14 cellular contexts compared by ENCODE assay signal in genomic region chr2:121074322-121074932, GRCh38.
DNase-seq lines count a peak whose midpoint lies in the region; ATAC-seq, FAIRE-seq and TF ChIP-seq lines count a peak whose summit lies in the region.
"Had no signal": no experiment of that assay in that cellular context is flagged by ENCODE, and none has a peak within 500 bp of the region (broad histone marks: within the 10 kb centered on the region; RNA-seq: fewer than 3 reads in every experiment).

No MANE protein-coding gene starts in this region.

- no peaks in the 10 kb centered on the region for H3K27me3 Mint-ChIP-seq in Caco-2 (ENCODE audit: insufficient read depth, unreplicated experiment)

- no peaks in the 10 kb centered on the region for H3K79me2 ChIP-seq in PC-3 (ENCODE audit: low read length)
- H3K79me2 ChIP-seq: parathyroid adenoma had no signal

- no peak overlapping the region for H3K27ac Mint-ChIP-seq in Caco-2 (ENCODE audit: unreplicated experiment)

- intact Hi-C loops in Caco-2 (cut with micrococcal nuclease; ENCODE audit: unreplicated experiment) (loop anchor here (2.0 to 5.0 kb wide), 4 partner anchors 38 to 338 kb away; no protein-coding TSS in a partner anchor), PC-3 (cut with micrococcal nuclease) (no loop called here)

- H3K36me3 Mint-ChIP-seq in Caco-2 (ENCODE audit: insufficient read depth, unreplicated experiment) = peaks cover 14% of the 10 kb centered on the region

- no peak overlapping the region for H3K4me3 ChIP-seq in A549
- H3K4me3 ChIP-seq in Caco-2 (ENCODE audit: low read depth, low read length) = no peak overlapping the region
- no peak overlapping the region for H3K4me3 ChIP-seq in PC-3 (ENCODE audit: low read length)
- H3K4me3 ChIP-seq: skin epidermis had no signal

- H3K9me3 ChIP-seq in A549 (no peaks in the 10 kb centered on the region), Caco-2 (no peaks in the 10 kb centered on the region), PC-3 (ENCODE audit: low read length) (no peaks in the 10 kb centered on the region)

- no peak for TF ChIP-seq POLR2A in A549 (IDR thresholded peaks at IDR 0.05; ENCODE audit: low read length)

- H3K9me3 Mint-ChIP-seq in Caco-2 (ENCODE audit: unreplicated experiment) = no peaks in the 10 kb centered on the region

- ATAC-seq in A549 (peak in 1 of 2 experiments; percentile 1; a peak in 1 of 6 replicates), PC-3 (no peak), HG03520 (IDR thresholded peaks at IDR 0.05; ENCODE audit: unreplicated experiment) (no peak)

- H4K20me1 ChIP-seq in PC-3 (ENCODE audit: low read length) = no peaks in the 10 kb centered on the region

- H3K9me2 ChIP-seq in PC-3 (replicated peaks; ENCODE audit: low read length) = no peaks in the 10 kb centered on the region

- TF ChIP-seq EP300 in A549 (IDR thresholded peaks at IDR 0.05) = no peak

- H3K27me3 ChIP-seq in Caco-2 (replicated peaks; ENCODE audit: control insufficient read depth, insufficient read depth, low read length) (no peaks in the 10 kb centered on the region), PC-3 (ENCODE audit: low read length) (no peaks in the 10 kb centered on the region)

- H3K4me3 Mint-ChIP-seq in Caco-2 (ENCODE audit: unreplicated experiment) = no peak overlapping the region

- 83% methylated on average over 10 of the region's 10 CpGs for whole genome bisulfite sequencing in A549 (ENCODE audit: missing lambda C conversion rate)

- TF ChIP-seq RAD21 in A549 (conservative IDR thresholded peaks at IDR 0.05 in 1 of 2, IDR thresholded peaks at IDR 0.05 in 1 of 2) = no peak

- BruUV-seq in Caco-2 (replicated peaks; lab: Mats Ljungman, UMichigan) = no TSS peak
- BruUV-seq in PC-3 (replicated peaks; lab: Mats Ljungman, UMichigan) = no TSS peak

- CTCF ChIA-PET in A549 (lab: Yijun Ruan, JAX) = interaction anchor here (0.6 to 26.3 kb wide), 7 partner anchors 10 to 964 kb away, joined by 3 to 858 read pairs (median 5); no protein-coding TSS in a partner anchor
- CTCF ChIA-PET in Caco-2 (lab: Charles Lee) = interaction anchor here (0.5 to 3.4 kb wide), 8 partner anchors 38 to 378 kb away, joined by 3 to 18 read pairs (median 4); partner anchors contain the start of gene GLI2
- CTCF ChIA-PET in PC-3 (lab: Charles Lee) = interaction anchor here (0.5 to 1.0 kb wide), 5 partner anchors 17 to 991 kb away, joined by 3 to 5 read pairs (median 4); no protein-coding TSS in a partner anchor

- TF ChIP-seq CTCF in A549 (IDR thresholded peaks at IDR 0.05) = no peak
- TF ChIP-seq CTCF in Caco-2 (IDR thresholded peaks at IDR 0.05; ENCODE audit: insufficient read depth in 1 of 2, low read depth in 1 of 2, low read length in 1 of 2, severe bottlenecking in 1 of 2, unreplicated experiment in 1 of 2) = no peak
- no peak for TF ChIP-seq CTCF in PC-3 (conservative IDR thresholded peaks at IDR 0.05; ENCODE audit: low read depth, low read length)

- no peaks in the 10 kb centered on the region for H3K4me1 Mint-ChIP-seq in Caco-2 (ENCODE audit: low read depth, unreplicated experiment)

- DNase-seq in A549 (ENCODE audit: low read depth in 1 of 2, low spot score in 1 of 2) (peak in 1 of 2 experiments; percentile 20), Caco-2 (peak; percentile 12 to 48), PC-3 (no peak), epithelial cell of prostate (ENCODE audit: low read depth, low spot score) (peak; percentile 8), GM03348 (ENCODE audit: low spot score) (no peak), epidermal melanocyte (ENCODE audit: insufficient read length, low spot score) (no peak), HuH-7.5 (ENCODE audit: low spot score) (no peak)
- DNase-seq: activated CD4-positive, alpha-beta T cell treated with anti-CD3 and anti-CD28 coated beads for 1 hour; KG1; NCI-H1436 treated with DMSO at 0.1 percent for 48 hours had no signal

- FAIRE-seq in A549 (lab: Jason Lieb, UNC) = no peak
- FAIRE-seq: colon had no signal

- POLR2A ChIA-PET in A549 (lab: Yijun Ruan, JAX) = interaction anchor here (0.8 to 2.4 kb wide), 17 partner anchors 129 to 1533 kb away, joined by 3 to 30 read pairs (median 6); partner anchors contain the start of genes GLI2, RNU4ATAC and TMEM177
- POLR2A ChIA-PET in Caco-2 (lab: Charles Lee) = interaction anchor here (0.5 to 1.7 kb wide), 16 partner anchors 17 to 1061 kb away, joined by 3 to 42 read pairs (median 4); partner anchors contain the start of genes EPB41L5, NIFK and RNU4ATAC
- POLR2A ChIA-PET in PC-3 (lab: Charles Lee; ENCODE audit: unreplicated experiment) = interaction anchor here (0.6 to 1.3 kb wide), 7 partner anchors 101 to 376 kb away, joined by 3 to 7 read pairs (median 4); no protein-coding TSS in a partner anchor

- no peaks in the 10 kb centered on the region for H3K36me3 ChIP-seq in Caco-2 (ENCODE audit: control insufficient read depth, insufficient read depth, low read length)
- no peaks in the 10 kb centered on the region; the same call in 1 of the 2 replicates for H3K36me3 ChIP-seq in PC-3 (ENCODE audit: low read depth, low read length)

- no peaks in the 10 kb centered on the region for H3F3A ChIP-seq in PC-3 (ENCODE audit: low read length, unreplicated experiment)

- no peak overlapping the region for H2AFZ ChIP-seq in PC-3 (ENCODE audit: low read length)
- H2AFZ ChIP-seq: parathyroid adenoma had no signal

- H3K27ac ChIP-seq in A549 (peak overlapping the region; percentile 88 to 92), PC-3 (ENCODE audit: low read length) (no peak overlapping the region), epithelial cell of prostate (no peak overlapping the region)
- H3K27ac ChIP-seq: parathyroid adenoma had no signal

- peak overlapping the region; percentile 91 for H3K4me2 ChIP-seq in A549
- 0 out of 2 replicates have a peak overlapping the region, but pooled peaks have one; percentile 10 for H3K4me2 ChIP-seq in PC-3 (ENCODE audit: low read length)

- no peak overlapping the region for H3K9ac ChIP-seq in PC-3 (ENCODE audit: low read length)
- H3K9ac ChIP-seq: parathyroid adenoma had no signal

- H3K4me1 ChIP-seq in A549 (peaks cover 43% of the 10 kb centered on the region), Caco-2 (peaks cover 20% of the 10 kb centered on the region), PC-3 (ENCODE audit: insufficient read depth, low read length) (peaks cover 22% of the 10 kb centered on the region)
- H3K4me1 ChIP-seq: parathyroid adenoma had no signal

TF ChIP-seq in A549, 52 proteins besides CTCF, POLR2A, EP300 and RAD21:
- no peak for TF ChIP-seq HOXA7 (CRISPR knock-in tag; IDR thresholded peaks at IDR 0.05)
- no peak for TF ChIP-seq GATA3 (IDR thresholded peaks at IDR 0.05; ENCODE audit: borderline replicate concordance)
- TF ChIP-seq HEYL (CRISPR knock-in tag; IDR thresholded peaks at IDR 0.05) = no peak
- TF ChIP-seq FOXS1 (CRISPR knock-in tag; IDR thresholded peaks at IDR 0.05) = no peak
- no peak for TF ChIP-seq CBX2 (IDR thresholded peaks at IDR 0.05; ENCODE audit: borderline replicate concordance, low read depth)
- no peak for TF ChIP-seq USF2 (IDR thresholded peaks at IDR 0.05)
- TF ChIP-seq FOSB (CRISPR knock-in tag; IDR thresholded peaks at IDR 0.05) = no peak
- no peak for TF ChIP-seq CHD2 (IDR thresholded peaks at IDR 0.05; ENCODE audit: low read length, partially characterized antibody)
- no peak for TF ChIP-seq HOXB13 (CRISPR knock-in tag; IDR thresholded peaks at IDR 0.05; ENCODE audit: low read depth)
- TF ChIP-seq BCL3 (IDR thresholded peaks at IDR 0.05) = no peak

Comparison
In these comparisons a context has a peak if more than half of its experiments do, and no peak if none do; other contexts are left out.
1. DNase-seq: peak in Caco-2 (2 of 2) and epithelial cell of prostate (single experiment); none in PC-3 (single experiment), GM03348 (single experiment), epidermal melanocyte (single experiment) and HuH-7.5 (single experiment).
2. H3K27ac ChIP-seq: peak in A549 (2 of 2); none in PC-3 (single experiment) and epithelial cell of prostate (single experiment).